ENCODE assay signal across 8 cellular contexts in genomic region chr2:54524236-54524991, GRCh38.
DNase-seq lines count a peak whose midpoint lies in the region; ATAC-seq and TF ChIP-seq lines count a peak whose summit lies in the region.

No MANE protein-coding gene starts in this region.

- CTCF ChIA-PET in HEK293T (lab: Yijun Ruan, JAX), result interaction anchor here (0.6 to 2.3 kb wide), 3 partner anchors 141 to 180 kb away, joined by 3 to 9 read pairs (median 3); no protein-coding TSS in a partner anchor

- TF ChIP-seq CTCF in epithelial cell of esophagus (IDR thresholded peaks at IDR 0.05; ENCODE audit: insufficient read depth, low read depth, low read length, missing control alignments), result no peak

- no peak overlapping the region for H3K4me3 ChIP-seq in epithelial cell of esophagus (ENCODE audit: low read length)

- peak; percentile 44 for DNase-seq in activated CD4-positive, alpha-beta T cell treated with anti-CD3 and anti-CD28 coated beads for 48 hours
- DNase-seq in activated CD4-positive, alpha-beta T cell treated with anti-CD3 and anti-CD28 coated beads, Interleukin-2, amount 50 U/mL, for 1 hour, result no peak
- peak; percentile 58 for DNase-seq in NOMO-1 treated with dmso at 0.1 percent for 144 hours (lab: John Stamatoyannopoulos, UW; ENCODE audit: unreplicated experiment)
- peak; percentile 59 for DNase-seq in epithelial cell of esophagus (ENCODE audit: low read depth)
- DNase-seq in stimulated activated CD4-positive, alpha-beta T cell treated with anti-CD3 and anti-CD28 coated beads, Interleukin-1b, Interleukin-23, amount 100 ng/mL, for 48 hours, result peak; percentile 34
- no peak for DNase-seq in HEK293T (ENCODE audit: extremely low spot score)
- DNase-seq in NCI-H524 (lab: John Stamatoyannopoulos, UW), result no peak

- peak; percentile 48 for ATAC-seq in HG02763 (IDR thresholded peaks at IDR 0.05; ENCODE audit: unreplicated experiment)

- POLR2A ChIA-PET in HEK293T (lab: Yijun Ruan, JAX), result interaction anchor here (0.9 to 1.3 kb wide), 2 partner anchors 34 to 198 kb away, joined by 3 to 5 read pairs; no protein-coding TSS in a partner anchor

TF ChIP-seq in HEK293T, 16 proteins besides CTCF, POLR2A, EP300 and RAD21:
- TF ChIP-seq TARDBP (IDR thresholded peaks at IDR 0.05) (no peak), ARNT (IDR thresholded peaks at IDR 0.05) (no peak)

Comparison
In these comparisons a context has a peak if more than half of its experiments do, and no peak if none do; other contexts are left out.
1. DNase-seq: peak in activated CD4-positive, alpha-beta T cell treated with anti-CD3 and anti-CD28 coated beads for 48 hours (single experiment), NOMO-1 treated with dmso at 0.1 percent for 144 hours (single experiment), epithelial cell of esophagus (single experiment) and stimulated activated CD4-positive, alpha-beta T cell treated with anti-CD3 and anti-CD28 coated beads, Interleukin-1b, Interleukin-23, amount 100 ng/mL, for 48 hours (single experiment); none in activated CD4-positive, alpha-beta T cell treated with anti-CD3 and anti-CD28 coated beads, Interleukin-2, amount 50 U/mL, for 1 hour (single experiment), HEK293T (single experiment) and NCI-H524 (0 of 2).